Comparison of ENCODE assay signal across 28 cellular contexts in genomic region chr17:74481621-74482020, GRCh38. TPM values are rescaled to one million over a fixed set of nuclear protein-coding genes. Genes with fewer than 3 reads are reported as not detected.
DNase-seq lines count a peak whose midpoint lies in the region; ATAC-seq and TF ChIP-seq lines count a peak whose summit lies in the region.
"Had no signal": no experiment of that assay in that cellular context is flagged by ENCODE, and none has a peak within 500 bp of the region (broad histone marks: within the 10 kb centered on the region; RNA-seq: fewer than 3 reads in every experiment).

No MANE protein-coding gene starts in this region.

- no peak overlapping the region for H3K4me3 ChIP-seq in CD4-positive, alpha-beta memory T cell (ENCODE audit: low read length in 2 of 2)
- H3K4me3 ChIP-seq in lower lobe of right lung, result no peak overlapping the region
- H3K4me3 ChIP-seq in GM23248, result no peak overlapping the region
- H3K4me3 ChIP-seq in body of pancreas, result no peak overlapping the region
- H3K4me3 ChIP-seq: HAP-1, SK-N-MC had no signal

- H4K20me1 ChIP-seq in GM23248 (ENCODE audit: insufficient read depth), result no peaks in the 10 kb centered on the region

- H3K9me3 ChIP-seq in CD4-positive, alpha-beta memory T cell (ENCODE audit: control insufficient read depth in 1 of 2, low read length in 2 of 2), result no peaks in the 10 kb centered on the region
- peaks cover under 1% of the 10 kb centered on the region for H3K9me3 ChIP-seq in KOPT-K1 (ENCODE audit: insufficient read depth, low read length, poor library complexity, severe bottlenecking)
- no peaks in the 10 kb centered on the region for H3K9me3 ChIP-seq in lower lobe of right lung
- H3K9me3 ChIP-seq in GM23248 (ENCODE audit: low read depth), result no peaks in the 10 kb centered on the region
- no peaks in the 10 kb centered on the region for H3K9me3 ChIP-seq in body of pancreas
- H3K9me3 ChIP-seq: HAP-1 had no signal

- H3K9ac ChIP-seq in GM23248, result no peak overlapping the region
- H3K9ac ChIP-seq: KMS-11 had no signal

- ATAC-seq in lower lobe of right lung (no peak), body of pancreas (no peak)
- ATAC-seq: CD8-positive, alpha-beta T cell had no signal

- H3K9me2 ChIP-seq in GM23248 (ENCODE audit: insufficient read depth), result no peaks in the 10 kb centered on the region

- TF ChIP-seq CTCF in lower lobe of right lung (IDR thresholded peaks at IDR 0.05), result no peak
- no peak for TF ChIP-seq CTCF in body of pancreas (IDR thresholded peaks at IDR 0.05)

- in situ Hi-C loops in GM23248 (cut with MboI), result no loop called here

- POLR2A ChIA-PET in CD4-positive, alpha-beta memory T cell (lab: Charles Lee; ENCODE audit: partially characterized antibody), result interaction anchor here (1.2 kb wide), 2 partner anchors 15 to 108 kb away, joined by 3 to 4 read pairs; partner anchors contain the start of gene CD300A

- no peaks in the 10 kb centered on the region for H3F3A ChIP-seq in GM23248 (ENCODE audit: insufficient read depth)

- peaks cover 37% of the 10 kb centered on the region for H3K4me1 ChIP-seq in CD4-positive, alpha-beta memory T cell (ENCODE audit: insufficient read depth, low read length)
- peaks cover 27% of the 10 kb centered on the region for H3K4me1 ChIP-seq in lower lobe of right lung
- H3K4me1 ChIP-seq in GM23248 (ENCODE audit: insufficient read depth), result peaks cover 9% of the 10 kb centered on the region; the same call in 1 of the 2 replicates
- H3K4me1 ChIP-seq in body of pancreas, result no peaks in the 10 kb centered on the region
- H3K4me1 ChIP-seq: Caco-2, HAP-1 had no signal

- no peaks in the 10 kb centered on the region for H3K79me2 ChIP-seq in GM23248 (ENCODE audit: insufficient read depth)

- peaks cover 30 to 51% (median 38%) of the 10 kb centered on the region in 4 donors for H3K4me1 Mint-ChIP-seq in CD4-positive, alpha-beta memory T cell
- H3K4me1 Mint-ChIP-seq in dendritic cell treated with granulocyte-macrophage colony-stimulating factor and Interleukin-4, amounts not matched to agents 40 ng/mL and 50 ng/mL, for 4 days (ENCODE audit: low read depth), result peaks cover 50% of the 10 kb centered on the region
- H3K4me1 Mint-ChIP-seq in activated CD4-positive, alpha-beta T cell treated with anti-CD3 and anti-CD28 coated beads, Interleukin-2, amount 10 ng/mL, durations not matched to agents 24 days and 14 days, result peaks cover 46% of the 10 kb centered on the region

- intact Hi-C loops in CD4-positive, alpha-beta memory T cell (cut with micrococcal nuclease), result no loop called here
- intact Hi-C loops in dendritic cell treated with granulocyte-macrophage colony-stimulating factor and Interleukin-4, amounts not matched to agents 40 ng/mL and 50 ng/mL, for 4 days (cut with micrococcal nuclease), result no loop called here
- intact Hi-C loops in lower lobe of right lung (cut with DNase I), result no loop called here
- intact Hi-C loops in body of pancreas (cut with DNase I), result no loop called here
- intact Hi-C loops in activated CD4-positive, alpha-beta T cell treated with anti-CD3 and anti-CD28 coated beads, Interleukin-2, amount 10 ng/mL, durations not matched to agents 24 days and 14 days (cut with micrococcal nuclease), result no loop called here

- WGBS in GM23248 (ENCODE audit: low coverage in 1 of 2, low lambda C conversion rate in 2 of 2, missing lambda C conversion rate in 2 of 2), 2 experiments, result 70 to 75% methylated on average over 6 to 7 of the region's 7 CpGs
- WGBS in body of pancreas, 2 donors, result 49 to 57% methylated on average over 4 to 7 of the region's 7 CpGs

- H3K27ac Mint-ChIP-seq in CD4-positive, alpha-beta memory T cell, result peak overlapping the region in 4 of 7 donors; percentile 17 to 85 (median 65)
- H3K27ac Mint-ChIP-seq in dendritic cell treated with granulocyte-macrophage colony-stimulating factor and Interleukin-4, amounts not matched to agents 40 ng/mL and 50 ng/mL, for 4 days, result peak overlapping the region; percentile 22
- H3K27ac Mint-ChIP-seq in activated CD4-positive, alpha-beta T cell treated with anti-CD3 and anti-CD28 coated beads, Interleukin-2, amount 10 ng/mL, durations not matched to agents 24 days and 14 days, result no peak overlapping the region
- H3K27ac Mint-ChIP-seq: CD8-positive, alpha-beta T cell; HFFc6 had no signal

- H3K4me3 Mint-ChIP-seq in CD4-positive, alpha-beta memory T cell, result no peak overlapping the region
- no peak overlapping the region for H3K4me3 Mint-ChIP-seq in dendritic cell treated with granulocyte-macrophage colony-stimulating factor and Interleukin-4, amounts not matched to agents 40 ng/mL and 50 ng/mL, for 4 days
- H3K4me3 Mint-ChIP-seq in activated CD4-positive, alpha-beta T cell treated with anti-CD3 and anti-CD28 coated beads, Interleukin-2, amount 10 ng/mL, durations not matched to agents 24 days and 14 days, result no peak overlapping the region
- H3K4me3 Mint-ChIP-seq: CD8-positive, alpha-beta T cell; HFFc6 had no signal

- H3K27ac ChIP-seq in CD4-positive, alpha-beta memory T cell (ENCODE audit: low read depth, low read length), result no peak overlapping the region
- H3K27ac ChIP-seq in KOPT-K1 (ENCODE audit: low read depth, low read length, poor library complexity, severe bottlenecking) (peak overlapping the region; percentile 75), lower lobe of right lung (no peak overlapping the region), GM23248 (no peak overlapping the region), body of pancreas (no peak overlapping the region)
- H3K27ac ChIP-seq: KMS-11, SK-N-MC had no signal

- no peak overlapping the region for H3K4me2 ChIP-seq in GM23248 (ENCODE audit: unreplicated experiment)
- H3K4me2 ChIP-seq: KMS-11 had no signal

- no peaks in the 10 kb centered on the region for H3K27me3 Mint-ChIP-seq in CD4-positive, alpha-beta memory T cell
- H3K27me3 Mint-ChIP-seq in dendritic cell treated with granulocyte-macrophage colony-stimulating factor and Interleukin-4, amounts not matched to agents 40 ng/mL and 50 ng/mL, for 4 days, result peaks cover 5% of the 10 kb centered on the region
- H3K27me3 Mint-ChIP-seq in activated CD4-positive, alpha-beta T cell treated with anti-CD3 and anti-CD28 coated beads, Interleukin-2, amount 10 ng/mL, durations not matched to agents 24 days and 14 days, result no peaks in the 10 kb centered on the region

- DNase-seq in CD4-positive, alpha-beta memory T cell, result no peak
- peak; percentile 20 for DNase-seq in lower lobe of right lung
- DNase-seq in GM23248, result no peak
- DNase-seq in inferior parietal cortex (ENCODE audit: extremely low spot score), result no peak
- DNase-seq in body of pancreas, result no peak
- DNase-seq in activated CD4-positive, alpha-beta T cell treated with anti-CD3 and anti-CD28 coated beads, Interleukin-2, amount 10 ng/mL, durations not matched to agents 24 days and 14 days, result no peak
- DNase-seq: C1 segment of cervical spinal cord; Caco-2; CD8-positive, alpha-beta T cell; DMS79; EL; GDM1; HFFc6; NCI-H1092; NCI-H1417 treated with DMSO at 0.1 percent for 48 hours; NCI-H187 treated with DMSO at 0.1 percent for 48 hours; NCI-H2171 treated with DMSO at 0.1 percent for 48 hours; NCI-H345; NCI-H510A treated with DMSO at 0.1 percent for 48 hours; NCI-H748 treated with DMSO at 0.1 percent for 48 hours; SIG-M5 had no signal

- H3K36me3 Mint-ChIP-seq in CD4-positive, alpha-beta memory T cell, result peaks cover 23 to 58% of the 10 kb centered on the region in 2 donors
- peaks cover 81% of the 10 kb centered on the region for H3K36me3 Mint-ChIP-seq in dendritic cell treated with granulocyte-macrophage colony-stimulating factor and Interleukin-4, amounts not matched to agents 40 ng/mL and 50 ng/mL, for 4 days (ENCODE audit: low read depth)
- H3K36me3 Mint-ChIP-seq in activated CD4-positive, alpha-beta T cell treated with anti-CD3 and anti-CD28 coated beads, Interleukin-2, amount 10 ng/mL, durations not matched to agents 24 days and 14 days (ENCODE audit: low read depth), result peaks cover 59% of the 10 kb centered on the region
- H3K36me3 Mint-ChIP-seq: CD8-positive, alpha-beta T cell had no signal

- CTCF ChIA-PET in CD4-positive, alpha-beta memory T cell (lab: Charles Lee; ENCODE audit: partially characterized antibody), result interaction anchor here (1.0 to 1.6 kb wide), 2 partner anchors 25 to 114 kb away, joined by 3 to 12 read pairs; partner anchors contain the start of gene GPR142

- H2AFZ ChIP-seq in GM23248, result no peak overlapping the region

- no peaks in the 10 kb centered on the region for H3K36me3 ChIP-seq in CD4-positive, alpha-beta memory T cell (ENCODE audit: insufficient read depth, low read length)
- H3K36me3 ChIP-seq in KOPT-K1 (ENCODE audit: insufficient read depth, low read length), result peaks cover 49% of the 10 kb centered on the region
- peaks cover 9% of the 10 kb centered on the region for H3K36me3 ChIP-seq in lower lobe of right lung
- H3K36me3 ChIP-seq in GM23248 (ENCODE audit: low read depth), result no peaks in the 10 kb centered on the region
- H3K36me3 ChIP-seq in body of pancreas (replicated peaks in 1 of 2; ENCODE audit: insufficient read depth in 1 of 2, low read depth in 2 of 2), result no peaks in the 10 kb centered on the region
- H3K36me3 ChIP-seq: HAP-1 had no signal

- TF ChIP-seq POLR2A in body of pancreas (IDR thresholded peaks at IDR 0.05), result no peak

- H3K9me3 Mint-ChIP-seq in CD4-positive, alpha-beta memory T cell, result peaks cover 0 to 1% (median 0%) of the 10 kb centered on the region in 8 donors
- no peaks in the 10 kb centered on the region for H3K9me3 Mint-ChIP-seq in dendritic cell treated with granulocyte-macrophage colony-stimulating factor and Interleukin-4, amounts not matched to agents 40 ng/mL and 50 ng/mL, for 4 days
- H3K9me3 Mint-ChIP-seq in activated CD4-positive, alpha-beta T cell treated with anti-CD3 and anti-CD28 coated beads, Interleukin-2, amount 10 ng/mL, durations not matched to agents 24 days and 14 days, result peaks cover 2% of the 10 kb centered on the region
- H3K9me3 Mint-ChIP-seq: IgD-negative memory B cell had no signal

- no peaks in the 10 kb centered on the region for H3K27me3 ChIP-seq in CD4-positive, alpha-beta memory T cell (ENCODE audit: insufficient read depth, low read length)
- H3K27me3 ChIP-seq in lower lobe of right lung (ENCODE audit: low read depth) (peaks cover 4% of the 10 kb centered on the region), GM23248 (replicated peaks; ENCODE audit: insufficient read depth) (no peaks in the 10 kb centered on the region; the same call in 1 of the 2 replicates), body of pancreas (no peaks in the 10 kb centered on the region)

RNA-seq across cellular contexts. Expression of gene CD300A, which starts 15.2 kb away (rescaled TPM):
- total RNA-seq in CD4-positive, alpha-beta memory T cell, result 10 to 100 TPM; 27.6 to 28.8 TPM
- 10 to 100 TPM; 38.7 to 51.4 TPM for polyA plus RNA-seq in CD4-positive, alpha-beta memory T cell
- 27.8 TPM for total RNA-seq in lower lobe of right lung
- total RNA-seq in GM23248 (2014; rRNA removed; shearing (Covaris generic)), result not detected in 2 replicates
- not detected in 2 replicates for polyA plus RNA-seq in GM23248 (2016; fragmentation: Nextera tagmentation; extraction: Ambion mirVana)
- 1 to 10 TPM; 2.0 to 3.1 TPM for total RNA-seq in body of pancreas
- total RNA-seq in activated CD4-positive, alpha-beta T cell treated with anti-CD3 and anti-CD28 coated beads, Interleukin-2, amount 10 ng/mL, durations not matched to agents 24 days and 14 days, result 14.9 and 15.3 TPM in 2 replicates
- total RNA-seq: Caco-2, HFFc6 had no signal
- polyA plus RNA-seq: AG04450 had no signal

RNA-seq across cellular contexts. Expression of gene CD300LB, which starts 49.7 kb away (rescaled TPM):
- total RNA-seq in CD4-positive, alpha-beta memory T cell, result under 1 TPM; 0.17 to 0.19 TPM
- not detected for polyA plus RNA-seq in CD4-positive, alpha-beta memory T cell
- 1.5 TPM for total RNA-seq in lower lobe of right lung
- total RNA-seq in GM23248 (2014; rRNA removed; shearing (Covaris generic)), result not detected in 2 replicates
- polyA plus RNA-seq in GM23248 (2016; fragmentation: Nextera tagmentation; extraction: Ambion mirVana), result not detected in 2 replicates
- total RNA-seq in body of pancreas, result not detected
- total RNA-seq in activated CD4-positive, alpha-beta T cell treated with anti-CD3 and anti-CD28 coated beads, Interleukin-2, amount 10 ng/mL, durations not matched to agents 24 days and 14 days, result not detected in 2 replicates
- total RNA-seq: Caco-2; CD8-positive, alpha-beta T cell; HFFc6 had no signal
- polyA plus RNA-seq: AG04450, IgD-negative memory B cell had no signal

RNA-seq across cellular contexts. Expression of gene GPRC5C, which starts 49.7 kb away (rescaled TPM):
- total RNA-seq in CD4-positive, alpha-beta memory T cell, result not detected
- polyA plus RNA-seq in CD4-positive, alpha-beta memory T cell, result not detected
- total RNA-seq in lower lobe of right lung (58.2 TPM), body of pancreas (10 to 100 TPM; 68.0 to 71.2 TPM)
- total RNA-seq in GM23248 (2014; rRNA removed; shearing (Covaris generic)), result 0.25 and 2.7 TPM in 2 replicates
- 0.95 and 1.6 TPM in 2 replicates for polyA plus RNA-seq in GM23248 (2016; fragmentation: Nextera tagmentation; extraction: Ambion mirVana)
- total RNA-seq in activated CD4-positive, alpha-beta T cell treated with anti-CD3 and anti-CD28 coated beads, Interleukin-2, amount 10 ng/mL, durations not matched to agents 24 days and 14 days, result 0.42 and 0.54 TPM in 2 replicates
- total RNA-seq: HFFc6 had no signal

Comparison
In these comparisons a context has a peak if more than half of its experiments do, and no peak if none do; other contexts are left out.
1. RNA of gene GPRC5C, which starts 49.7 kb away (total RNA-seq): 68.0 to 71.2 TPM in body of pancreas and 58.2 TPM in lower lobe of right lung (single experiment); 0.25 to 2.7 TPM in GM23248, 0.42 to 0.54 TPM in activated CD4-positive, alpha-beta T cell treated with anti-CD3 and anti-CD28 coated beads, Interleukin-2, amount 10 ng/mL, durations not matched to agents 24 days and 14 days and not detected in CD4-positive, alpha-beta memory T cell; every median in the first group is over 10 times any median in the second.